ENCODE assay signal across 8 cellular contexts in genomic region chr10:45419673-45420020, GRCh38. TPM values are rescaled to one million over a fixed set of nuclear protein-coding genes. Genes with fewer than 3 reads are reported as not detected.
A peak's percentile ranks its signal among the peaks of the same experiment; 100 is the strongest.
DNase-seq lines count a peak whose midpoint lies in the region; ATAC-seq and TF ChIP-seq lines count a peak whose summit lies in the region.

No MANE protein-coding gene starts in this region.

- peak overlapping the region; percentile 80 for H3K4me3 Mint-ChIP-seq in chondrocyte (ENCODE audit: unreplicated experiment)

- H3K4me3 ChIP-seq in mesodermal cell (ENCODE audit: extremely low read depth, insufficient read depth, low read length, poor library complexity, severe bottlenecking) (peak overlapping the region; percentile 52), aorta (ENCODE audit: low read length in 2 of 2) (peak overlapping the region; percentile 21 to 31)

- peaks cover 18% of the 10 kb centered on the region for H3K4me1 Mint-ChIP-seq in chondrocyte (ENCODE audit: low read depth)

- intact Hi-C loops in aorta (cut with DNase I) = no loop called here

- 7 to 21% methylated on average over 5 to 7 of the region's 11 CpGs for WGBS in mesodermal cell (ENCODE audit: insufficient coverage in 2 of 2), 2 experiments
- WGBS in aorta, 2 donors = 5 to 9% methylated on average over 11 of the region's 11 CpGs

- ATAC-seq in HG03025 (IDR thresholded peaks at IDR 0.05; ENCODE audit: low FRiP score, unreplicated experiment) = peak; percentile 3
- peak; percentile 50 for ATAC-seq in aorta (ENCODE audit: low FRiP score)
- no peak for ATAC-seq in HG02610 (IDR thresholded peaks at IDR 0.05; ENCODE audit: unreplicated experiment)

- H3K27ac ChIP-seq in mesodermal cell (ENCODE audit: low read depth, low read length, severe bottlenecking) (peak overlapping the region; percentile 67), aorta (ENCODE audit: low read depth in 1 of 2, low read length in 2 of 2) (peak overlapping the region in 1 of 2 donors; percentile 8)

- no peaks in the 10 kb centered on the region for H3K36me3 ChIP-seq in mesodermal cell (ENCODE audit: control insufficient read depth, insufficient read depth, low read length)
- no peaks in the 10 kb centered on the region for H3K36me3 ChIP-seq in aorta (ENCODE audit: control insufficient read depth in 1 of 2, insufficient read depth in 2 of 2, low read length in 1 of 2)

- H3K27me3 Mint-ChIP-seq in chondrocyte (ENCODE audit: low read depth) = peaks cover 10% of the 10 kb centered on the region

- H3K36me3 Mint-ChIP-seq in chondrocyte (ENCODE audit: low read depth) = no peaks in the 10 kb centered on the region

- H3K9me3 ChIP-seq in mesodermal cell (ENCODE audit: control insufficient read depth, low read length) = no peaks in the 10 kb centered on the region
- no peaks in the 10 kb centered on the region for H3K9me3 ChIP-seq in aorta (ENCODE audit: control insufficient read depth, low read length)

- H3K4me1 ChIP-seq in mesodermal cell (ENCODE audit: control insufficient read depth, insufficient read depth, low read length, poor library complexity, severe bottlenecking) (peaks cover 3% of the 10 kb centered on the region), aorta (ENCODE audit: control insufficient read depth in 1 of 2, insufficient read depth in 2 of 2, low read length in 2 of 2) (no peaks in the 10 kb centered on the region)

- H3K27me3 ChIP-seq in aorta (ENCODE audit: control insufficient read depth in 1 of 2, insufficient read depth in 2 of 2, low read length in 1 of 2) = no peaks in the 10 kb centered on the region

- DNase-seq in GM03348 (ENCODE audit: low spot score) (peak; percentile 16), chondrocyte (ENCODE audit: low spot score) (no peak), aorta (no peak), 8988T (no peak), EL (no peak)

- no peak overlapping the region for H3K27ac Mint-ChIP-seq in chondrocyte (ENCODE audit: unreplicated experiment)

- TF ChIP-seq CTCF in chondrocyte (IDR thresholded peaks at IDR 0.05) = no peak

- H3K9me3 Mint-ChIP-seq in chondrocyte (ENCODE audit: low read depth) = no peaks in the 10 kb centered on the region

RNA-seq across cellular contexts. Expression of gene ALOX5, which starts 45.6 kb away (rescaled TPM):
- total RNA-seq in chondrocyte (not detected in 3 replicates), aorta (10 to 100 TPM; 25.3 to 62.5 TPM)
- 0.66 TPM for polyA plus RNA-seq in mesodermal cell (2013, experiment 1 of 2)
- 0.35 TPM for polyA plus RNA-seq in mesodermal cell (2013, experiment 2 of 2)
- polyA plus RNA-seq in aorta = 1 to 10 TPM; 3.2 to 6.8 TPM

Comparison
In these comparisons a context has a peak if more than half of its experiments do, and no peak if none do; other contexts are left out.
1. RNA of gene ALOX5, which starts 45.6 kb away (total RNA-seq): 25.3 to 62.5 TPM in aorta; not detected in chondrocyte; every median in the first group is over 10 times any median in the second.